Comparison of ENCODE assay signal across 31 cellular contexts in genomic region chr4:169199184-169199583, GRCh38.
"Had no signal": no experiment of that assay in that cellular context is flagged by ENCODE, and none has a peak within 500 bp of the region (broad histone marks: within the 10 kb centered on the region; RNA-seq: fewer than 3 reads in every experiment).

No MANE protein-coding gene starts in this region.

- H3K27me3 Mint-ChIP-seq: stimulated activated naive B cell treated with anti-CD40 and anti-IgM and Interleukin-4, amounts not matched to agents 10 μg/mL and 1 μg/mL and 100 μg/mL, for 72 hours had no signal

- H3K4me3 Mint-ChIP-seq: activated CD8-positive, alpha-beta memory T cell treated with anti-CD3 and anti-CD28 coated beads, Interleukin-2, amount 10 ng/mL, durations not matched to agents 7 days and 5 days; activated CD8-positive, alpha-beta T cell treated with anti-CD3 and anti-CD28 coated beads, Interleukin-2, amount 10 ng/mL, durations not matched to agents 7 days and 5 days; activated naive CD4-positive, alpha-beta T cell treated with anti-CD3 and anti-CD28 coated beads, Interleukin-2, amount 50 U/mL, for 24 hours; neural crest cell; stimulated activated naive B cell treated with anti-CD40 and anti-IgM and Interleukin-4, amounts not matched to agents 10 μg/mL and 1 μg/mL and 100 μg/mL, for 72 hours; T-helper 1 cell treated with Interleukin-12 subunit alpha and Interleukin-12 subunit beta and Interleukin-4 antibody, amounts not matched to agents 30 μg/mL and 1 μg/mL, for 36 hours; WTC11 had no signal

- DNase-seq: activated CD4-positive, alpha-beta T cell treated with anti-CD3 and anti-CD28 coated beads for 1 hour; activated CD4-positive, alpha-beta T cell treated with anti-CD3 and anti-CD28 coated beads, Interleukin-2, amount 50 U/mL, for 1 hour; activated CD8-positive, alpha-beta memory T cell treated with anti-CD3 and anti-CD28 coated beads, Interleukin-2, amount 10 ng/mL, durations not matched to agents 7 days and 5 days; activated CD8-positive, alpha-beta T cell treated with anti-CD3 and anti-CD28 coated beads, Interleukin-2, amount 10 ng/mL, durations not matched to agents 7 days and 5 days; activated T-cell treated with anti-CD3 and anti-CD28 coated beads, Interleukin-2, amount 50 U/mL, for 48 hours; aorta; body of pancreas; colonic mucosa; dorsolateral prefrontal cortex; effector memory CD4-positive, alpha-beta T cell; erythroblast; gastrocnemius medialis; glutamatergic neuron; islet precursor cell; left cardiac atrium; left ventricle myocardium superior; mammary epithelial cell; nucleus accumbens; stimulated activated CD4-positive, alpha-beta T cell treated with anti-CD3 and anti-CD28 coated beads, Interleukin-15, amount 100 ng/mL, for 24 hours; stimulated activated CD4-positive, alpha-beta T cell treated with anti-CD3 and anti-CD28 coated beads, Interleukin-2, amount 100 ng/mL, for 24 hours; stimulated activated naive B cell treated with anti-CD40 and anti-IgM and Interleukin-4, amounts not matched to agents 10 μg/mL and 1 μg/mL and 100 μg/mL, for 72 hours; stomach; T-helper 9 cell; thyroid gland; upper lobe of right lung had no signal

- H3K9me3 Mint-ChIP-seq: activated T-helper 2 cell treated with anti-CD3 and anti-CD28 coated beads, Interferon-gamma antibody, Interleukin-2, Interleukin-4, amounts not matched to agents 10 μg/mL and 5 μg/mL and 100 μg/mL, durations not matched to agents 14 hours and 24 hours and 36 hours; neural crest cell; T-helper 1 cell treated with Interleukin-12 subunit alpha and Interleukin-12 subunit beta and Interleukin-4 antibody, amounts not matched to agents 30 μg/mL and 1 μg/mL, for 36 hours had no signal

- ATAC-seq: activated CD8-positive, alpha-beta memory T cell treated with anti-CD3 and anti-CD28 coated beads, Interleukin-2, amount 10 ng/mL, durations not matched to agents 7 days and 5 days; activated CD8-positive, alpha-beta T cell treated with anti-CD3 and anti-CD28 coated beads, Interleukin-2, amount 10 ng/mL, durations not matched to agents 7 days and 5 days; body of pancreas; gastrocnemius medialis; left cardiac atrium; left ventricle myocardium superior; stimulated activated naive B cell treated with anti-CD40 and anti-IgM and Interleukin-4, amounts not matched to agents 10 μg/mL and 1 μg/mL and 100 μg/mL, for 72 hours; upper lobe of right lung; WTC11 had no signal

- H3K4me1 Mint-ChIP-seq: activated CD8-positive, alpha-beta memory T cell treated with anti-CD3 and anti-CD28 coated beads, Interleukin-2, amount 10 ng/mL, durations not matched to agents 7 days and 5 days; activated naive CD4-positive, alpha-beta T cell treated with anti-CD3 and anti-CD28 coated beads, Interleukin-2, amount 50 U/mL, for 24 hours had no signal

- H3K27ac ChIP-seq: body of pancreas, colonic mucosa, gastrocnemius medialis, right atrium auricular region, stomach, upper lobe of right lung had no signal

- H3K36me3 Mint-ChIP-seq: activated CD8-positive, alpha-beta memory T cell treated with anti-CD3 and anti-CD28 coated beads, Interleukin-2, amount 10 ng/mL, durations not matched to agents 7 days and 5 days had no signal

- H3K27ac Mint-ChIP-seq: activated CD8-positive, alpha-beta memory T cell treated with anti-CD3 and anti-CD28 coated beads, Interleukin-2, amount 10 ng/mL, durations not matched to agents 7 days and 5 days; activated CD8-positive, alpha-beta T cell treated with anti-CD3 and anti-CD28 coated beads, Interleukin-2, amount 10 ng/mL, durations not matched to agents 7 days and 5 days; activated naive CD4-positive, alpha-beta T cell treated with anti-CD3 and anti-CD28 coated beads, Interleukin-2, amount 50 U/mL, for 24 hours; activated T-helper 2 cell treated with anti-CD3 and anti-CD28 coated beads, Interferon-gamma antibody, Interleukin-2, Interleukin-4, amounts not matched to agents 10 μg/mL and 5 μg/mL and 100 μg/mL, durations not matched to agents 14 hours and 24 hours and 36 hours; stimulated activated naive B cell treated with anti-CD40 and anti-IgM and Interleukin-4, amounts not matched to agents 10 μg/mL and 1 μg/mL and 100 μg/mL, for 72 hours; T-helper 1 cell treated with Interleukin-12 subunit alpha and Interleukin-12 subunit beta and Interleukin-4 antibody, amounts not matched to agents 30 μg/mL and 1 μg/mL, for 36 hours; WTC11 had no signal
